8 cellular contexts compared by ENCODE assay signal in the genomic region with DNA sequence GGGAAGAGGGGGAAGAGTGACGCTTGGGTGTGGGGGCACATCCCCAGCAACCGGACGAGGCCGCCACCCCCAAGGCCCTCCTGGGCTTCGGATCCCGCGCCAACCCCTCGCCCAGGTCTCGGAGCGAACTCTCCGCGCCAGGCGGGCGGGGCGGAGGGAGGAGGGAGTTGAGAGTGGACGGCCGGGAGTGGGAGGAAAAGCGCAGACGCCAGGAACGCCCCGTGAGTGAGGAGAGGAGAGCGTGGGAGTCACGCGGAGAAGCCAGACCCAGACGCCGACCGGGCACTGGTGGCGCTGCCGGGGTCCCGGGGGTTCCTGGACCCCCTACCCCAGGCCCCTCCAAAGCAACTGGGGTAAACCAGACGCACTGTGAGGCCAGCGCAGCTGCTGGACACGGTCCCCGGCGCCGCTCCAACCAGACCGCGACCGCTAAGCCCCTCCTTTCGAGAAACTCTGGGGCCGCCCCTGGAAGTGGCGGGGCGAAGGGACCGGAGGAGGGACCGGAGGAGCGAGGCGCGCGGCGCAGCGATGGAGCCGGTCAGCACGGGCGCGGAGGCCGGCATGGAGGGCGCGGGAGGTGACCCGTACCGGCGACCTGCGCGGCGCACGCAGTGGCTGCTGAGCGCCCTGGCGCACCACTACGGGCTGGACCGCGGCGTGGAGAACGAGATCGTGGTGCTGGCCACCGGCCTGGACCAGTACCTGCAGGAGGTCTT. TPM values are rescaled to one million over a fixed set of nuclear protein-coding genes. Genes with fewer than 3 reads are reported as not detected.
A peak's percentile ranks its signal among the peaks of the same experiment; 100 is the strongest.
DNase-seq lines count a peak whose midpoint lies in the region; ATAC-seq and TF ChIP-seq lines count a peak whose summit lies in the region.

A gene with protein sequence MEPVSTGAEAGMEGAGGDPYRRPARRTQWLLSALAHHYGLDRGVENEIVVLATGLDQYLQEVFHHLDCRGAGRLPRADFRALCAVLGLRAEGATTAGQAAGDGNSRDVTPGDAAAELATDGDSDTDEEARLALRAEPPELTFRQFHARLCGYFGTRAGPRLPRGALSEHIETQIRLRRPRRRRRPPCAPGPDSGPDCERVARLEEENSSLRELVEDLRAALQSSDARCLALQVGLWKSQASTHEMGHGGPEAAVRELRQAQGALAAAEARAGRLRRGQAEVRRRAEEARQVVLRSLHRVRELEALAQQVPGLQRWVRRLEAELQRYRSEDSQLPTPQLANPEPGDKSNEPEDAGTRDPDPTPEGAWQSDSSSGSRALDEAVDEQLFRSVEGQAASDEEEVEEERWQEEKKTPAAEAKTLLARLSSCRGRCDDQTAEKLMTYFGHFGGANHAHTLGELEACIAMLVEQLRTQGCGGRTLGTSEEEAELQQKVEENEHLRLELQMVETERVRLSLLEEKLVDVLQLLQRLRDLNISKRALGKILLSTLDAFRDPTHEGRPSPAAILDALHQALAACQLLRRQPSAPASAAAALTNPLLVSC (plus strand): TSS at position 204 of the 716 bp plus-strand sequence. CDS start 325 bp downstream, at position 529.

- no peaks in the 10 kb centered on the region for H3K9me3 ChIP-seq in tibial nerve

- H3K27ac Mint-ChIP-seq in activated naive CD4-positive, alpha-beta T cell treated with anti-CD3 and anti-CD28 coated beads, Interleukin-2, amount 50 U/mL, for 24 hours = peak within 1 kb of the TSS; percentile 59
- H3K27ac Mint-ChIP-seq in central memory CD8-positive, alpha-beta T cell (ENCODE audit: low read depth) = no peak within 1 kb of the TSS

- TF ChIP-seq POLR2A in tibial nerve (IDR thresholded peaks at IDR 0.05) = no peak

- H3K27me3 Mint-ChIP-seq in activated naive CD4-positive, alpha-beta T cell treated with anti-CD3 and anti-CD28 coated beads, Interleukin-2, amount 50 U/mL, for 24 hours = peaks cover 14% of the 10 kb centered on the region
- H3K27me3 Mint-ChIP-seq in central memory CD8-positive, alpha-beta T cell = peaks cover 46% of the 10 kb centered on the region

- TF ChIP-seq CTCF in tibial nerve (IDR thresholded peaks at IDR 0.05) = no peak
- TF ChIP-seq CTCF in RWPE1 (conservative IDR thresholded peaks at IDR 0.05; ENCODE audit: low read depth) = no peak

- H3K36me3 ChIP-seq in tibial nerve = no peaks in the 10 kb centered on the region

- no peak for DNase-seq in activated naive CD4-positive, alpha-beta T cell treated with Interleukin-2 at 50 U/mL for 16 hours
- DNase-seq in central memory CD8-positive, alpha-beta T cell (ENCODE audit: low spot score in 2 of 2) = no peak
- DNase-seq in lung microvascular endothelial cell (ENCODE audit: low read depth in 2 of 2) (peak; percentile 53 to 66), tibial nerve (ENCODE audit: low spot score in 2 of 2) (peak in 1 of 2 donors; percentile 36), RWPE1 (ENCODE audit: low spot score) (no peak), H4 (ENCODE audit: low spot score) (no peak)
- no peak for DNase-seq in activated CD4-positive, alpha-beta T cell treated with anti-CD3 and anti-CD28 coated beads, Interleukin-2, amount 50 U/mL, for 1 hour

- H3K9me3 Mint-ChIP-seq in activated naive CD4-positive, alpha-beta T cell treated with anti-CD3 and anti-CD28 coated beads, Interleukin-2, amount 50 U/mL, for 24 hours = no peaks in the 10 kb centered on the region
- H3K9me3 Mint-ChIP-seq in central memory CD8-positive, alpha-beta T cell = no peaks in the 10 kb centered on the region

- peaks cover 45% of the 10 kb centered on the region for H3K4me1 Mint-ChIP-seq in activated naive CD4-positive, alpha-beta T cell treated with anti-CD3 and anti-CD28 coated beads, Interleukin-2, amount 50 U/mL, for 24 hours
- H3K4me1 Mint-ChIP-seq in central memory CD8-positive, alpha-beta T cell = peaks cover 24% of the 10 kb centered on the region

- POLR2A ChIA-PET in RWPE1 (lab: Yijun Ruan, JAX; ENCODE audit: low non-redundant PET) = no interaction called here

- H3K27ac ChIP-seq in tibial nerve (peak within 1 kb of the TSS in 2 of 4 donors; percentile 70 to 74), RWPE1 (no peak within 1 kb of the TSS)

- peak within 1 kb of the TSS; percentile 34 to 59 (median 40) for H3K4me3 ChIP-seq in tibial nerve

- 1% methylated on average over 52 to 56 of the region's 74 CpGs for WGBS in tibial nerve, 2 donors

- CTCF ChIA-PET in RWPE1 (lab: Yijun Ruan, JAX) = interaction anchor here (0.7 to 1.1 kb wide), 2 partner anchors 26 to 390 kb away, joined by 3 read pairs; no protein-coding TSS in a partner anchor

- H3K27me3 ChIP-seq in tibial nerve = peaks cover 0 to 55% of the 10 kb centered on the region in 2 donors

- peaks cover 0 to 48% (median 6%) of the 10 kb centered on the region in 4 donors for H3K4me1 ChIP-seq in tibial nerve

- peaks cover 2% of the 10 kb centered on the region for H3K36me3 Mint-ChIP-seq in activated naive CD4-positive, alpha-beta T cell treated with anti-CD3 and anti-CD28 coated beads, Interleukin-2, amount 50 U/mL, for 24 hours
- no peaks in the 10 kb centered on the region for H3K36me3 Mint-ChIP-seq in central memory CD8-positive, alpha-beta T cell (ENCODE audit: insufficient read depth)

- H3K4me3 Mint-ChIP-seq in activated naive CD4-positive, alpha-beta T cell treated with anti-CD3 and anti-CD28 coated beads, Interleukin-2, amount 50 U/mL, for 24 hours = peak within 1 kb of the TSS; percentile 68
- H3K4me3 Mint-ChIP-seq in central memory CD8-positive, alpha-beta T cell = peak within 1 kb of the TSS; percentile 50

- peak; percentile 29 for ATAC-seq in central memory CD8-positive, alpha-beta T cell (replicated peaks; ENCODE audit: extremely low read depth, poor library complexity, severe bottlenecking)

- TF ChIP-seq EP300 in tibial nerve (IDR thresholded peaks at IDR 0.05) = no peak

RNA-seq across cellular contexts. Expression of the gene that starts here (rescaled TPM):
- total RNA-seq in lung microvascular endothelial cell (2.6 and 11.5 TPM in 2 replicates), tibial nerve (1 to 10 TPM in 3 of 4 donors, under 1 TPM in 1; 0.22 to 2.1 (median 1.9) TPM)
- 0.27 and 1.2 TPM in 2 replicates for total RNA-seq in H4 (2014; rRNA removed; shearing (Covaris generic))

Comparison
In these comparisons a context has a peak if more than half of its experiments do, and no peak if none do; other contexts are left out.
1. DNase-seq: peak in lung microvascular endothelial cell (2 of 2); none in activated naive CD4-positive, alpha-beta T cell treated with Interleukin-2 at 50 U/mL for 16 hours (single experiment), central memory CD8-positive, alpha-beta T cell (0 of 2), RWPE1 (single experiment), H4 (single experiment) and activated CD4-positive, alpha-beta T cell treated with anti-CD3 and anti-CD28 coated beads, Interleukin-2, amount 50 U/mL, for 1 hour (single experiment).